Comparison of ENCODE assay signal across 21 cellular contexts in genomic region chr10:72542396-72542815, GRCh38.
A peak's percentile ranks its signal among the peaks of the same experiment; 100 is the strongest.
DNase-seq lines count a peak whose midpoint lies in the region; ATAC-seq and TF ChIP-seq lines count a peak whose summit lies in the region.
"Had no signal": no experiment of that assay in that cellular context is flagged by ENCODE, and none has a peak within 500 bp of the region (broad histone marks: within the 10 kb centered on the region; RNA-seq: fewer than 3 reads in every experiment).

No MANE protein-coding gene starts in this region.

- no peaks in the 10 kb centered on the region for H3K36me3 ChIP-seq in right atrium auricular region
- H3K36me3 ChIP-seq in right lobe of liver = no peaks in the 10 kb centered on the region

- H3K27ac ChIP-seq in right cardiac atrium (ENCODE audit: low read length) = no peak overlapping the region
- no peak overlapping the region for H3K27ac ChIP-seq in right atrium auricular region
- H3K27ac ChIP-seq in right lobe of liver = no peak overlapping the region
- H3K27ac ChIP-seq: HL-60, RWPE1, SJCRH30 had no signal

- 69% methylated on average over 8 of the region's 8 CpGs for WGBS in right cardiac atrium
- 55% methylated on average over 3 of the region's 8 CpGs for WGBS in right lobe of liver (ENCODE audit: insufficient coverage, low coverage, low lambda C conversion rate, missing lambda C conversion rate)

- H3K4me1 ChIP-seq in right cardiac atrium (ENCODE audit: control insufficient read depth, insufficient read depth, low read length) = no peaks in the 10 kb centered on the region
- peaks cover 0 to 3% of the 10 kb centered on the region in 2 donors for H3K4me1 ChIP-seq in right atrium auricular region
- H3K4me1 ChIP-seq in right lobe of liver = peaks cover 0 to 8% (median 0%) of the 10 kb centered on the region in 4 donors
- H3K4me1 ChIP-seq: SJCRH30 had no signal

- TF ChIP-seq CTCF in right atrium auricular region (IDR thresholded peaks at IDR 0.05) (no peak), right lobe of liver (IDR thresholded peaks at IDR 0.05) (no peak)

- ATAC-seq in right cardiac atrium (peak in 1 of 2 donors; percentile 44), right lobe of liver (peak; percentile 49 to 94 (median 86)), HG02571 (IDR thresholded peaks at IDR 0.05; ENCODE audit: unreplicated experiment) (no peak), HG03135 (IDR thresholded peaks at IDR 0.05; ENCODE audit: unreplicated experiment) (no peak)
- ATAC-seq: PC-3 had no signal

- no peak for TF ChIP-seq POLR2A in right lobe of liver (IDR thresholded peaks at IDR 0.05)

- no peak overlapping the region for H3K4me3 ChIP-seq in right cardiac atrium (ENCODE audit: low read length)
- no peak overlapping the region for H3K4me3 ChIP-seq in right atrium auricular region
- H3K4me3 ChIP-seq in right lobe of liver = no peak overlapping the region
- H3K4me3 ChIP-seq: SJCRH30 had no signal

- H3K9me3 ChIP-seq in right cardiac atrium (ENCODE audit: control insufficient read depth, low read length) (no peaks in the 10 kb centered on the region), right atrium auricular region (peaks cover 0 to 22% of the 10 kb centered on the region in 2 donors), right lobe of liver (no peaks in the 10 kb centered on the region)
- H3K9me3 ChIP-seq: SJCRH30 had no signal

- DNase-seq in right cardiac atrium = peak in 2 of 3 donors; percentile 20 to 77
- no peak for DNase-seq in right atrium auricular region (ENCODE audit: low spot score)
- DNase-seq in cerebellar cortex (ENCODE audit: low spot score) = peak; percentile 98
- peak; percentile 58 to 78 (median 60) for DNase-seq in right lobe of liver
- no peak for DNase-seq in kidney tubule cell (ENCODE audit: low spot score)
- no peak for DNase-seq in stimulated activated CD4-positive, alpha-beta T cell treated with anti-CD3 and anti-CD28 coated beads, Interleukin-1b, Interleukin-23, amount 100 ng/mL, for 48 hours
- DNase-seq: 8988T, GDM1, GOT3, IMR-90, Karpas-422, NCI-H1436, NCI-H2029 treated with DMSO at 0.1 percent for 48 hours, NCI-H510A, NCI-H82, PC-3, SJCRH30 had no signal

- intact Hi-C loops in right cardiac atrium (cut with DNase I) = no loop called here
- intact Hi-C loops in right lobe of liver (cut with DNase I) = no loop called here

- no peaks in the 10 kb centered on the region for H3K27me3 ChIP-seq in right cardiac atrium (ENCODE audit: control insufficient read depth, insufficient read depth)
- H3K27me3 ChIP-seq in right atrium auricular region = no peaks in the 10 kb centered on the region
- no peaks in the 10 kb centered on the region for H3K27me3 ChIP-seq in right lobe of liver
- H3K27me3 ChIP-seq: SJCRH30 had no signal

Comparison
In these comparisons a context has a peak if more than half of its experiments do, and no peak if none do; other contexts are left out.
1. DNase-seq: peak in right cardiac atrium (2 of 3), cerebellar cortex (single experiment) and right lobe of liver (3 of 3); none in right atrium auricular region (single experiment), kidney tubule cell (single experiment) and stimulated activated CD4-positive, alpha-beta T cell treated with anti-CD3 and anti-CD28 coated beads, Interleukin-1b, Interleukin-23, amount 100 ng/mL, for 48 hours (single experiment).
2. ATAC-seq: peak in right lobe of liver (4 of 4); none in HG02571 (single experiment) and HG03135 (single experiment).